Comparison of ENCODE assay signal across 8 cellular contexts in the genomic region with DNA sequence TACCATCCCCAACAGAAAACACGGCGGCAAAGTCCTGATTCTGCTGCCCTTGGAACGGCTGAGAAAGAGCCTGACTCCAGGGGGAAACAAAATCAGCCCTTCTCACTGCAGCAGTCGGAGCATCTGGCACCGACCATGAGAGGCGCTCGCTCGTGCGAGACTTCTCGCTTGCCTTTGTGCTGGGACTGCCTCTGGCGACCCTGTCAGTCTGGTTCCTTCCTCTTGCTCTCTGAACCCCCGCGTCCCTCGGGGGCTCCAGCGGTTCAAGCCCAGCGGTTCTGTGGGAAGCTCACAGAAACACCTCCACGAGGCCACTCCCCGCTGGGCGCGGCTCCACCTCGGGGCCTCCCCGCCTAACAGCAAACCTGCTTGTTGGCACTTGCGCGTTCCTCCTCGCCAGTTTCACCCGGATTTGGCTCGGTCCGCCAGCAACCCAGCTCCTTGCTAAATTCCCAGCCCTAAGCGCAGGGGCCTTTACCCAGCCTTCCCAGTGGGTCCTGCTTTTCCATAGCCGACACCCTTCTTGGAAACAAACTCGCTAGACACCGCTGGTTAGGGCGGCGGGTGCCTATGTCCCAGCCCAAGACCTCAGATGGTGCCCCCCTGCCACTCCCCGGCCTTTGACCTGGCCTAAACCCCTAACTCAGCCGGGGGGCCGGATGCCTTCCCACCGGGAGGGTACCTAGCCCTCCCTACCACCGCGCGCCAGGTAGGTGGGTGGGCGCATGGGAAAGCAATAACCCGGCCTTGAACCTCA. TPM values are rescaled to one million over a fixed set of nuclear protein-coding genes. Genes with fewer than 3 reads are reported as not detected.
DNase-seq lines count a peak whose midpoint lies in the region; ATAC-seq and TF ChIP-seq lines count a peak whose summit lies in the region.

No MANE protein-coding gene starts in this region.

- TF ChIP-seq CTCF in BE2C (IDR thresholded peaks at IDR 0.05; ENCODE audit: low read depth, low read length): peak; percentile 34
- no peak for TF ChIP-seq CTCF in breast epithelium (IDR thresholded peaks at IDR 0.05)
- TF ChIP-seq CTCF in smooth muscle cell (IDR thresholded peaks at IDR 0.05; ENCODE audit: borderline replicate concordance, insufficient read depth, poor library complexity, severe bottlenecking): no peak

- ATAC-seq in GM19463 (IDR thresholded peaks at IDR 0.05; ENCODE audit: unreplicated experiment) (peak; percentile 51), HG03565 (IDR thresholded peaks at IDR 0.05; ENCODE audit: unreplicated experiment) (no peak)

- peak; percentile 71 for DNase-seq in BE2C
- peak; percentile 82 for DNase-seq in NCI-H2171 (lab: John Stamatoyannopoulos, UW)
- DNase-seq in breast epithelium (ENCODE audit: low spot score in 2 of 2): peak; percentile 88 to 89
- peak; percentile 72 for DNase-seq in iris pigment epithelial cell (ENCODE audit: low read depth)
- peak; percentile 39 for DNase-seq in smooth muscle cell (lab: John Stamatoyannopoulos, UW; ENCODE audit: unreplicated experiment)
- no peak for DNase-seq in UCSD-AML1 (lab: John Stamatoyannopoulos, UW; ENCODE audit: unreplicated experiment)

- peak; percentile 46 for TF ChIP-seq POLR2A in breast epithelium (IDR thresholded peaks at IDR 0.05)

- no peaks in the 10 kb centered on the region for H3K27me3 ChIP-seq in BE2C
- H3K27me3 ChIP-seq in breast epithelium: no peaks in the 10 kb centered on the region
- no peaks in the 10 kb centered on the region for H3K27me3 ChIP-seq in smooth muscle cell (ENCODE audit: low read depth)

- H3K27ac ChIP-seq in breast epithelium: peak overlapping the region; percentile 98
- peak overlapping the region; percentile 94 for H3K27ac ChIP-seq in smooth muscle cell (ENCODE audit: low read depth)

- peaks cover 10% of the 10 kb centered on the region; the same call in 1 of the 2 replicates for H3K36me3 ChIP-seq in BE2C
- no peaks in the 10 kb centered on the region for H3K36me3 ChIP-seq in breast epithelium
- no peaks in the 10 kb centered on the region for H3K36me3 ChIP-seq in smooth muscle cell (ENCODE audit: low read depth)

- H2AFZ ChIP-seq in smooth muscle cell (ENCODE audit: low read depth): no peak overlapping the region

- peak overlapping the region; percentile 90 for H3K4me3 ChIP-seq in BE2C (ENCODE audit: low read depth, low read length)
- peak overlapping the region; percentile 68 to 93 (median 82) for H3K4me3 ChIP-seq in breast epithelium
- H3K4me3 ChIP-seq in smooth muscle cell: peak overlapping the region; percentile 97

- peak overlapping the region; percentile 89 for H3K4me2 ChIP-seq in smooth muscle cell

- intact Hi-C loops in breast epithelium (cut with DNase I; ENCODE audit: low total_unique reads): no loop called here

- peaks cover 8% of the 10 kb centered on the region for H3F3A ChIP-seq in smooth muscle cell (ENCODE audit: low read depth)

- H3K9ac ChIP-seq in smooth muscle cell (ENCODE audit: low read depth): peak overlapping the region; percentile 97

- H3K9me3 ChIP-seq in BE2C (no peaks in the 10 kb centered on the region), breast epithelium (no peaks in the 10 kb centered on the region), smooth muscle cell (replicated peaks; ENCODE audit: low read depth) (no peaks in the 10 kb centered on the region)

- WGBS in smooth muscle cell (ENCODE audit: low lambda C conversion rate): 2% methylated on average over 43 of the region's 43 CpGs

- peaks cover 70% of the 10 kb centered on the region for H4K20me1 ChIP-seq in smooth muscle cell (ENCODE audit: low read depth)

- peaks cover 71% of the 10 kb centered on the region for H3K79me2 ChIP-seq in smooth muscle cell (ENCODE audit: low read depth)

- H3K4me1 ChIP-seq in BE2C (no peaks in the 10 kb centered on the region), breast epithelium (peaks cover 0 to 9% of the 10 kb centered on the region in 2 donors), smooth muscle cell (ENCODE audit: low read depth) (peaks cover 16% of the 10 kb centered on the region)

RNA-seq across cellular contexts. Expression of gene RND3, which starts 2.2 kb away (rescaled TPM):
- polyA plus RNA-seq in BE2C (2012; ENCODE audit: insufficient read depth, insufficient read length, low read depth): 49.1 TPM
- total RNA-seq in breast epithelium (100 to 1,000 TPM in 1 of 3 donors, 10 to 100 TPM in 2; 89.1 to 105 (median 98.0) TPM), smooth muscle cell (256 and 320 TPM in 2 replicates)
- 125 and 163 TPM in 2 replicates for polyA plus RNA-seq in smooth muscle cell
